8 cellular contexts compared by ENCODE assay signal in the genomic region with DNA sequence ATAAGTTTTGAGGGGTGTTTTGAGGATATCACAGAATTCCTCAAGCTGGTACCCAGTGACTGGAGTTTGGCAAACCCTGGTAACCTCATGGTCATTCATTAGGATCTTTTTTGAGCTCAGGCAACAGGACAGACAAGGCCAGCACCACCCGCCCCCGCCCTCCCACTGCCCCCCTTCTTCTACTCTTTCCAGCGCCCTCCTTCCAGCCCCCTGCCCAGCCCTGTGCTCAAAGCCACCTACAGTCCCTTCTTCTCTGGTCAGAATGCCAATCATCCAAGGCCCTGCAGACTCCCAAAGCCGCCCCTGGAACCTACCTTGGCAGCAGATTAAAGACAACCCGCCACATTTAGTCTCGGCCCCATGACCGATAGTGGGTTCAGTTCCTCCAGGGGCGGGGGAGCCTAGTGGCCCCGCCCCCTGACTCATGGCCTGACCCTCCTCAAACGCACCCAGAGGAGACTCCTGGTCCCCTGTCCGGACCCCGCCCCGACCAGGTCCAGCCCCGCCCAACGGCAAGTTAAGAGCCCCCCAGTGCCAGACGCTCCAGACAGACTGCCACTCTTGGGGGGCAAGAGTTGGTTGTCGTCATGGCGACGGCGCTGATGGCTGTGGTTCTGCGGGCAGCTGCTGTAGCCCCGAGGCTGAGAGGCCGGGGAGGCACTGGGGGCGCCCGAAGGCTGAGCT. TPM values are rescaled to one million over a fixed set of nuclear protein-coding genes. Genes with fewer than 3 reads are reported as not detected.
A peak's percentile ranks its signal among the peaks of the same experiment; 100 is the strongest.
DNase-seq lines count a peak whose midpoint lies in the region; ATAC-seq and TF ChIP-seq lines count a peak whose summit lies in the region.

A gene with protein sequence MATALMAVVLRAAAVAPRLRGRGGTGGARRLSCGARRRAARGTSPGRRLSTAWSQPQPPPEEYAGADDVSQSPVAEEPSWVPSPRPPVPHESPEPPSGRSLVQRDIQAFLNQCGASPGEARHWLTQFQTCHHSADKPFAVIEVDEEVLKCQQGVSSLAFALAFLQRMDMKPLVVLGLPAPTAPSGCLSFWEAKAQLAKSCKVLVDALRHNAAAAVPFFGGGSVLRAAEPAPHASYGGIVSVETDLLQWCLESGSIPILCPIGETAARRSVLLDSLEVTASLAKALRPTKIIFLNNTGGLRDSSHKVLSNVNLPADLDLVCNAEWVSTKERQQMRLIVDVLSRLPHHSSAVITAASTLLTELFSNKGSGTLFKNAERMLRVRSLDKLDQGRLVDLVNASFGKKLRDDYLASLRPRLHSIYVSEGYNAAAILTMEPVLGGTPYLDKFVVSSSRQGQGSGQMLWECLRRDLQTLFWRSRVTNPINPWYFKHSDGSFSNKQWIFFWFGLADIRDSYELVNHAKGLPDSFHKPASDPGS (plus strand): TSS at position 546 of the 684 bp plus-strand sequence. CDS start 42 bp downstream, at position 588.

- H3K36me3 Mint-ChIP-seq in activated T-cell treated with anti-CD3 and anti-CD28 coated beads, Interleukin-2, amount 50 U/mL, for 24 hours (ENCODE audit: low read depth): peaks cover under 1% of the 10 kb centered on the region

- no peak for ATAC-seq in gastroesophageal sphincter
- ATAC-seq in GM21360 (IDR thresholded peaks at IDR 0.05; ENCODE audit: unreplicated experiment): no peak

- TF ChIP-seq POLR2A in adrenal gland (IDR thresholded peaks at IDR 0.05) (no peak), gastroesophageal sphincter (IDR thresholded peaks at IDR 0.05) (no peak)

- H3K27me3 ChIP-seq in adrenal gland: peaks cover 20% of the 10 kb centered on the region
- H3K27me3 ChIP-seq in kidney epithelial cell (ENCODE audit: control insufficient read depth, insufficient read depth, low read length): no peaks in the 10 kb centered on the region
- peaks cover 20 to 42% (median 30%) of the 10 kb centered on the region in 5 donors for H3K27me3 ChIP-seq in subcutaneous abdominal adipose tissue (ENCODE audit: control insufficient read depth in 5 of 5, insufficient read depth in 4 of 5, low read length in 5 of 5)
- H3K27me3 ChIP-seq in gastroesophageal sphincter: peaks cover 57% of the 10 kb centered on the region

- TF ChIP-seq EP300 in gastroesophageal sphincter (IDR thresholded peaks at IDR 0.05): no peak

- 5 to 15% (median 12%) methylated on average over 7 to 25 of the region's 25 CpGs for WGBS in adrenal gland, 4 donors
- WGBS in gastroesophageal sphincter (ENCODE audit: low coverage in 1 of 2), 2 donors: 27% methylated on average over 2 of the region's 25 CpGs; no CpG with 5 or more reads in 1 of the 2 donors

- peaks cover 26% of the 10 kb centered on the region for H3K27me3 Mint-ChIP-seq in activated T-cell treated with anti-CD3 and anti-CD28 coated beads, Interleukin-2, amount 50 U/mL, for 24 hours

- intact Hi-C loops in adrenal gland (cut with DNase I): no loop called here

- H3K27ac Mint-ChIP-seq in activated T-cell treated with anti-CD3 and anti-CD28 coated beads, Interleukin-2, amount 50 U/mL, for 24 hours: no peak within 1 kb of the TSS

- H3K9me3 ChIP-seq in adrenal gland (replicated peaks in 1 of 3) (no peaks in the 10 kb centered on the region), subcutaneous abdominal adipose tissue (ENCODE audit: control insufficient read depth in 5 of 5, low read length in 5 of 5) (no peaks in the 10 kb centered on the region), gastroesophageal sphincter (no peaks in the 10 kb centered on the region)

- no peak within 1 kb of the TSS for H3K4me3 Mint-ChIP-seq in activated T-cell treated with anti-CD3 and anti-CD28 coated beads, Interleukin-2, amount 50 U/mL, for 24 hours

- H3K4me3 ChIP-seq in adrenal gland (peak within 1 kb of the TSS in 1 of 4 donors; percentile 65), kidney epithelial cell (ENCODE audit: low read depth, low read length) (peak within 1 kb of the TSS; percentile 52), subcutaneous abdominal adipose tissue (ENCODE audit: low read depth in 1 of 5, low read length in 5 of 5) (peak within 1 kb of the TSS in 3 of 5 donors; percentile 51 to 74 (median 67)), gastroesophageal sphincter (peak within 1 kb of the TSS in 1 of 2 donors; percentile 58)

- H3K36me3 ChIP-seq in adrenal gland (replicated peaks in 1 of 2) (no peaks in the 10 kb centered on the region), kidney epithelial cell (ENCODE audit: control insufficient read depth, insufficient read depth, low read length) (no peaks in the 10 kb centered on the region), subcutaneous abdominal adipose tissue (ENCODE audit: control insufficient read depth in 5 of 5, insufficient read depth in 5 of 5, low read length in 5 of 5) (peaks cover 0 to under 1% (median 0%) of the 10 kb centered on the region in 5 donors), gastroesophageal sphincter (peaks cover 0 to 1% of the 10 kb centered on the region in 2 donors)

- H3K4me1 Mint-ChIP-seq in activated T-cell treated with anti-CD3 and anti-CD28 coated beads, Interleukin-2, amount 50 U/mL, for 24 hours (ENCODE audit: low read depth): peaks cover 26% of the 10 kb centered on the region

- no peak within 1 kb of the TSS for H3K9ac ChIP-seq in subcutaneous abdominal adipose tissue (ENCODE audit: low read length in 5 of 5)

- peak; percentile 36 for DNase-seq in activated T-cell treated with anti-CD3 and anti-CD28 coated beads, Interleukin-2, amount 50 U/mL, for 1 hour
- no peak for DNase-seq in activated T-cell treated with anti-CD3 and anti-CD28 coated beads, Interleukin-2, amount 50 U/mL, for 24 hours
- DNase-seq in adrenal gland: peak in 5 of 7 donors; percentile 10 to 40 (median 35)
- no peak for DNase-seq in kidney epithelial cell (ENCODE audit: low read depth)
- no peak for DNase-seq in NCI-H1092 treated with DMSO at 0.1 percent for 48 hours (lab: John Stamatoyannopoulos, UW)

- H3K4me1 ChIP-seq in adrenal gland (replicated peaks in 1 of 2) (peaks cover 12 to 40% of the 10 kb centered on the region in 2 donors), subcutaneous abdominal adipose tissue (ENCODE audit: control insufficient read depth in 5 of 5, insufficient read depth in 5 of 5, low read length in 5 of 5) (peaks cover 2 to 40% (median 36%) of the 10 kb centered on the region in 5 donors), gastroesophageal sphincter (peaks cover 0 to 44% (median 28%) of the 10 kb centered on the region in 3 donors)

- peak within 1 kb of the TSS in 1 of 5 donors; percentile 32 for H3K27ac ChIP-seq in adrenal gland
- no peak within 1 kb of the TSS for H3K27ac ChIP-seq in subcutaneous abdominal adipose tissue (ENCODE audit: low read depth, low read length)
- H3K27ac ChIP-seq in gastroesophageal sphincter: peak within 1 kb of the TSS in 1 of 4 donors; percentile 11

- no peaks in the 10 kb centered on the region for H3K9me3 Mint-ChIP-seq in activated T-cell treated with anti-CD3 and anti-CD28 coated beads, Interleukin-2, amount 50 U/mL, for 24 hours

- TF ChIP-seq CTCF in adrenal gland (IDR thresholded peaks at IDR 0.05) (no peak), kidney epithelial cell (IDR thresholded peaks at IDR 0.05; ENCODE audit: insufficient read depth, low read length, poor library complexity, severe bottlenecking) (no peak), gastroesophageal sphincter (IDR thresholded peaks at IDR 0.05) (no peak)

RNA-seq across cellular contexts. Expression of the gene that starts here (rescaled TPM):
- total RNA-seq in adrenal gland (1 to 10 TPM in 6 of 8 donors, under 1 TPM in 2; 0.66 to 4.4 (median 1.2) TPM), kidney epithelial cell (15.7 and 19.4 TPM in 2 replicates), gastroesophageal sphincter (1 to 10 TPM in 2 of 4 donors, under 1 TPM in 2; 0.62 to 3.0 (median 1.0) TPM)
- under 1 TPM; 0.37 to 0.88 (median 0.72) TPM for polyA plus RNA-seq in adrenal gland

Comparison
In these comparisons a context has a peak if more than half of its experiments do, and no peak if none do; other contexts are left out.
1. DNase-seq: peak in activated T-cell treated with anti-CD3 and anti-CD28 coated beads, Interleukin-2, amount 50 U/mL, for 1 hour (single experiment) and adrenal gland (5 of 7); none in activated T-cell treated with anti-CD3 and anti-CD28 coated beads, Interleukin-2, amount 50 U/mL, for 24 hours (single experiment), kidney epithelial cell (single experiment) and NCI-H1092 treated with DMSO at 0.1 percent for 48 hours (single experiment).